1 cellular context compared by ENCODE assay signal in genomic region chr2:197851451-197851850, GRCh38.
TF ChIP-seq lines count a peak whose summit lies in the region.

No MANE protein-coding gene starts in this region.

TF ChIP-seq in SK-N-SH, 30 proteins besides CTCF, POLR2A, EP300 and RAD21 (continued from another document):
- no peak for TF ChIP-seq ZBTB33 (IDR thresholded peaks at IDR 0.05; ENCODE audit: borderline replicate concordance, low read depth)
